Comparison of ENCODE assay signal across 8 cellular contexts in genomic region chr19:43349813-43350212, GRCh38. TPM values are rescaled to one million over a fixed set of nuclear protein-coding genes. Genes with fewer than 3 reads are reported as not detected.
"Had no signal": no experiment of that assay in that cellular context is flagged by ENCODE, and none has a peak within 500 bp of the region (broad histone marks: within the 10 kb centered on the region; RNA-seq: fewer than 3 reads in every experiment).

No MANE protein-coding gene starts in this region.

RNA-seq across cellular contexts. Expression of gene CD177, which starts 3.7 kb away (rescaled TPM):
- total RNA-seq: naive thymus-derived CD8-positive, alpha-beta T cell; natural killer cell treated with Interleukin-12 subunit alpha and Interleukin-12 subunit beta and Interleukin-15 and Interleukin-18, amount 100 ng/mL, for 72 hours; neural crest cell; osteocyte; pulmonary artery endothelial cell; smooth muscle cell; ureter; vagina had no signal
- polyA plus RNA-seq: naive thymus-derived CD8-positive, alpha-beta T cell; smooth muscle cell had no signal
